22 cellular contexts compared by ENCODE assay signal in genomic region chr5:147187163-147187562, GRCh38. TPM values are rescaled to one million over a fixed set of nuclear protein-coding genes. Genes with fewer than 3 reads are reported as not detected.
A peak's percentile ranks its signal among the peaks of the same experiment; 100 is the strongest.
DNase-seq lines count a peak whose midpoint lies in the region; ATAC-seq, FAIRE-seq and TF ChIP-seq lines count a peak whose summit lies in the region.
"Had no signal": no experiment of that assay in that cellular context is flagged by ENCODE, and none has a peak within 500 bp of the region (broad histone marks: within the 10 kb centered on the region; RNA-seq: fewer than 3 reads in every experiment).

No MANE protein-coding gene starts in this region.

- H3K27me3 ChIP-seq in HepG2 (ENCODE audit: control insufficient read depth in 1 of 2, insufficient read depth in 2 of 2, low read length in 2 of 2) (no peaks in the 10 kb centered on the region), right lobe of liver (no peaks in the 10 kb centered on the region), brain microvascular endothelial cell (replicated peaks) (no peaks in the 10 kb centered on the region)
- H3K27me3 ChIP-seq: Peyer's patch had no signal

- H3K4me3 ChIP-seq in HepG2 (replicated peaks in 1 of 3; ENCODE audit: insufficient read depth in 1 of 3, low read depth in 2 of 3, low read length in 3 of 3) (no peak overlapping the region), right lobe of liver (no peak overlapping the region), brain microvascular endothelial cell (ENCODE audit: low read depth, low read length) (no peak overlapping the region)
- H3K4me3 ChIP-seq: Peyer's patch, SK-N-MC had no signal

- H3K4me1 ChIP-seq in HepG2 (ENCODE audit: insufficient read depth, low read length) (no peaks in the 10 kb centered on the region), right lobe of liver (no peaks in the 10 kb centered on the region)
- H3K4me1 ChIP-seq: Peyer's patch had no signal

- peak; percentile 7 for DNase-seq in DMS 273 (lab: John Stamatoyannopoulos, UW; ENCODE audit: unreplicated experiment)
- DNase-seq in DMS 273 treated with DMSO at 0.1 percent for 48 hours (lab: John Stamatoyannopoulos, UW): no peak
- DNase-seq in HepG2 (ENCODE audit: low spot score): no peak
- DNase-seq in right lobe of liver: no peak
- no peak for DNase-seq in brain microvascular endothelial cell
- DNase-seq: COR-L47, GOT3, MV-4-11, NCI-H1436 treated with DMSO at 0.1 percent for 48 hours, NCI-H2081, NCI-H510A treated with DMSO at 0.1 percent for 48 hours, Peyer's patch, T-cell had no signal

- no TSS peak for BruUV-seq in HepG2 (replicated peaks; lab: Mats Ljungman, UMichigan)

- H3K4me2 ChIP-seq in HepG2 (ENCODE audit: low read depth, low read length): no peak overlapping the region
- H3K4me2 ChIP-seq: KMS-11 had no signal

- H3K9me3 ChIP-seq in HepG2 (ENCODE audit: low read length) (no peaks in the 10 kb centered on the region), right lobe of liver (no peaks in the 10 kb centered on the region)
- H3K9me3 ChIP-seq: Peyer's patch had no signal

- no peak for FAIRE-seq in HepG2 (lab: Jason Lieb, UNC)
- FAIRE-seq: GM12891, GM19239 had no signal

- TF ChIP-seq POLR2A in HepG2 (IDR thresholded peaks at IDR 0.05; ENCODE audit: insufficient read depth in 1 of 2, low read depth in 2 of 2, low read length in 2 of 2) (no peak), right lobe of liver (IDR thresholded peaks at IDR 0.05) (no peak)

- H4K20me1 ChIP-seq in HepG2 (ENCODE audit: insufficient read depth, low read length): no peaks in the 10 kb centered on the region

- H2AFZ ChIP-seq in HepG2 (ENCODE audit: low read length): no peak overlapping the region

- H3K27ac ChIP-seq in HepG2 (ENCODE audit: extremely low read length, insufficient read depth, low read length): no peak overlapping the region
- H3K27ac ChIP-seq in right lobe of liver: no peak overlapping the region
- no peak overlapping the region for H3K27ac ChIP-seq in brain microvascular endothelial cell
- H3K27ac ChIP-seq: 22Rv1, KMS-11, Peyer's patch, SK-N-MC had no signal

- WGBS in HepG2 (ENCODE audit: low lambda C conversion rate): 89% methylated on average over 1 of the region's 1 CpG
- whole genome bisulfite sequencing in right lobe of liver (ENCODE audit: insufficient coverage, low coverage, low lambda C conversion rate, missing lambda C conversion rate): 70% methylated on average over 1 of the region's 1 CpG

- TF ChIP-seq CTCF in HepG2 (CRISPR knock-in tag; IDR thresholded peaks at IDR 0.05) (peak; percentile 36), right lobe of liver (IDR thresholded peaks at IDR 0.05) (no peak), brain microvascular endothelial cell (IDR thresholded peaks at IDR 0.05; ENCODE audit: low read depth, low read length, missing control alignments) (peak; percentile 2)

- CTCF ChIA-PET in HepG2 (lab: Yijun Ruan, JAX; ENCODE audit: low intra/inter-chr PET ratio, low total read pairs): interaction anchor here (1.3 to 3.8 kb wide), 2 partner anchors 90 to 221 kb away, joined by 4 to 63 read pairs; no protein-coding TSS in a partner anchor

- no peaks in the 10 kb centered on the region for H3K36me3 ChIP-seq in HepG2 (replicated peaks in 1 of 2; ENCODE audit: control insufficient read depth in 1 of 2, insufficient read depth in 2 of 2, low read length in 2 of 2)
- no peaks in the 10 kb centered on the region for H3K36me3 ChIP-seq in right lobe of liver
- no peaks in the 10 kb centered on the region for H3K36me3 ChIP-seq in brain microvascular endothelial cell (replicated peaks)
- H3K36me3 ChIP-seq: Peyer's patch had no signal

- no peak for TF ChIP-seq RAD21 in HepG2 (CRISPR knock-in tag; IDR thresholded peaks at IDR 0.05)

- in situ Hi-C loops in HepG2 (cut with HindIII; ENCODE audit: extremely low pct_ligation_motif_present, low pct_unique_long_range_greater_than_20kb): loop anchor here (5.0 to 25.0 kb wide), 3 partner anchors 90 to 642 kb away; no protein-coding TSS in a partner anchor
- in situ Hi-C loops in brain microvascular endothelial cell (cut with HindIII; ENCODE audit: low pct_ligation_motif_present, low sequenced_read_pairs): loop anchor here (25.0 kb wide), 1 partner anchor 650 kb away; no protein-coding TSS in a partner anchor

- intact Hi-C loops in HepG2 (cut with micrococcal nuclease; ENCODE audit: unreplicated experiment) (loop anchor here (5.0 kb wide), 1 partner anchor 655 kb away; no protein-coding TSS in a partner anchor), right lobe of liver (cut with DNase I) (loop anchor here in 1 of 2 donors (5.0 kb wide), 1 partner anchor 90 kb away; no protein-coding TSS in a partner anchor)

- ATAC-seq in HepG2 (no peak), right lobe of liver (no peak), HG03095 (IDR thresholded peaks at IDR 0.05; ENCODE audit: unreplicated experiment) (no peak), GM21423 (IDR thresholded peaks at IDR 0.05; ENCODE audit: unreplicated experiment) (no peak)
- ATAC-seq in activated CD4-positive, CD25-positive, alpha-beta regulatory T cell treated with anti-CD3 and anti-CD28 coated beads, Interleukin-2, amount 50 U/mL, for 24 hours: no peak
- ATAC-seq: T-cell had no signal

- TF ChIP-seq EP300 in HepG2 (IDR thresholded peaks at IDR 0.05; ENCODE audit: low read depth in 2 of 2, low read length in 2 of 2) (no peak), HepG2 (CRISPR knock-in tag; IDR thresholded peaks at IDR 0.05; ENCODE audit: borderline replicate concordance) (no peak)

- POLR2A ChIA-PET in HepG2 (lab: Yijun Ruan, JAX): no interaction called here

- H3K9ac ChIP-seq in HepG2 (ENCODE audit: insufficient read depth, low read depth, low read length): no peak overlapping the region
- H3K9ac ChIP-seq: KMS-11 had no signal

- H3K79me2 ChIP-seq in HepG2 (ENCODE audit: insufficient read depth, low read length): no peaks in the 10 kb centered on the region

TF ChIP-seq in HepG2, 621 proteins besides CTCF, POLR2A, EP300 and RAD21:
- peak; percentile 54; the same call in 1 of the 2 replicates for TF ChIP-seq SMC3 (IDR thresholded peaks at IDR 0.05; ENCODE audit: low read length)
- no peak for TF ChIP-seq ZNF788 (CRISPR knock-in tag; IDR thresholded peaks at IDR 0.05; ENCODE audit: borderline replicate concordance)
- peak; percentile 33; the same call in 1 of the 2 replicates for TF ChIP-seq STAG1 (CRISPR knock-in tag; IDR thresholded peaks at IDR 0.05)

RNA-seq across cellular contexts. Expression of gene STK32A, which starts 47.7 kb away (rescaled TPM):
- total RNA-seq in HepG2 (2016; rRNA removed; fragmentation: Illumina TruSeq; extraction: Trizol): not detected in 2 replicates
- not detected in 2 replicates for total RNA-seq in HepG2 (2016; cell fraction: cytosol; rRNA removed; fragmentation: Illumina TruSeq; extraction: Trizol; ENCODE audit: low read depth)
- not detected in 2 replicates for total RNA-seq in HepG2 (2016; cell fraction: insoluble cytoplasmic fraction; rRNA removed; fragmentation: Illumina TruSeq; extraction: Trizol)
- not detected in 2 replicates for total RNA-seq in HepG2 (2016; cell fraction: membrane; rRNA removed; fragmentation: Illumina TruSeq; extraction: Trizol)
- not detected in 2 replicates for total RNA-seq in HepG2 (2016; cell fraction: nucleus; rRNA removed; fragmentation: Illumina TruSeq; extraction: Trizol)
- polyA plus RNA-seq in HepG2 (2011; rRNA removed): not detected in 2 replicates
- polyA plus RNA-seq in HepG2 (2011; cell fraction: cytosol; rRNA removed): not detected in 2 replicates
- polyA plus RNA-seq in HepG2 (2011; cell fraction: nucleus; rRNA removed): not detected in 2 replicates
- not detected in 2 replicates for polyA plus RNA-seq in HepG2 (2012)
- not detected in 2 replicates for polyA plus RNA-seq in HepG2 (2016; cell fraction: cytosol; fragmentation: Illumina TruSeq; extraction: Trizol; ENCODE audit: low read depth)
- not detected in 2 replicates for polyA plus RNA-seq in HepG2 (2016; cell fraction: insoluble cytoplasmic fraction; fragmentation: Illumina TruSeq; extraction: Trizol; ENCODE audit: low read depth)
- polyA plus RNA-seq in HepG2 (2016; cell fraction: membrane; fragmentation: Illumina TruSeq; extraction: Trizol; ENCODE audit: low read depth): not detected in 2 replicates
- not detected in 2 replicates for polyA plus RNA-seq in HepG2 (2016; cell fraction: nucleus; fragmentation: Illumina TruSeq; extraction: Trizol; ENCODE audit: insufficient read depth, low read depth)
- 2.7 TPM in 1 of 2 replicates, not detected in the other for polyA minus RNA-seq in HepG2 (2011; rRNA and poly(A)+ RNA removed; ENCODE audit: low replicate concordance)
- not detected in 2 replicates for polyA minus RNA-seq in HepG2 (2011; cell fraction: cytosol; rRNA and poly(A)+ RNA removed)
- polyA minus RNA-seq in HepG2 (2011; cell fraction: nucleus; rRNA and poly(A)+ RNA removed): not detected in 2 replicates
- total RNA-seq in right lobe of liver: under 1 TPM in 3 of 6 experiments, not detected in 3; 0.05 to 0.42 (median 0.15) TPM
- total RNA-seq: HT-29, T-cell had no signal

Comparison
In these comparisons a context has a peak if more than half of its experiments do, and no peak if none do; other contexts are left out.
1. CTCF ChIP-seq: peak in HepG2 (single experiment) and brain microvascular endothelial cell (single experiment); none in right lobe of liver (0 of 4).